1 cellular context compared by ENCODE assay signal in the genomic region with DNA sequence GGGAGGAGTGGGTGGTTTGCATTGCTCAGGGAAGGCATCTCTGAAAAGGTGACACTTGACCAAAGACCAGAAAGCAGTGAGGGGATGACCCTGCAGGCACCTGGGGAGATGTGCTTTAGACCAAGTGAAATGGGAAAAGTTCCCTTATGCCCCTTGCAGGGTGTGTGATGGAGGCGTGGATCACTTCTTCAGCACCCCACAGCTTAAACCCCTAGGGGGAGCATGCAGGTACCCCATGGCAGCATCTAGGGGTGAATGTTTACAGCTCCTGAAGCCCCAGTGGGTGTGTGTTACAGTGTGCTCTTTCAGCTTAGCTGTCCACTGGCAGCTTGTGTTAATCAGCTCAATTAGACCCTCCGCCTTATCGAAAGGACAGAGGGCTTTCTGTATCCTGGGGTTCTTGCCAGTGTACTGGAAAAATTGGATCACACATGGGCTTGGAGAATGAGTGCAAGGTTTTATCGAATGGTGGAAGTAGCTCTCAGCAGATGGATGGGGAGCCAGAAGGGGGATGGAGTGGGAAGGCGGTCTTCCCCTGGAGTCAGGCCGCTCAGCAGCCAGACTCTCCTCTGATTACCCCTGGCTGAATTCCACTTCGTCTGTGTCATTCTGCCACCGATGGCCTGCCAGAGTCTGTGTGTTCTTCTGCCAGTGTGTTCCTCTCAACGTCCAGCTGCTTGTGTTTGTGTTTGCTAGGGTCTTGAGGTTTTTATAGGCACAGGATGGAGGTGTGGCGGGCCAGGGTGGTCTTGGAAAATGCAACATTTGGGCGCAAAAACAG.
TF ChIP-seq lines count a peak whose summit lies in the region.

No MANE protein-coding gene starts in this region.

TF ChIP-seq in HepG2, 621 proteins besides CTCF, POLR2A, EP300 and RAD21:
- TF ChIP-seq ZNF501 (CRISPR knock-in tag; IDR thresholded peaks at IDR 0.05) = no peak
- TF ChIP-seq ZFP36L2 (CRISPR knock-in tag; IDR thresholded peaks at IDR 0.05) = no peak
- no peak for TF ChIP-seq GLMP (CRISPR knock-in tag; IDR thresholded peaks at IDR 0.05; ENCODE audit: borderline replicate concordance)
- TF ChIP-seq HIVEP1 (CRISPR knock-in tag; IDR thresholded peaks at IDR 0.05) = no peak
- TF ChIP-seq ZNF430 (CRISPR knock-in tag; IDR thresholded peaks at IDR 0.05) = no peak
- TF ChIP-seq FOSL2 (CRISPR knock-in tag; IDR thresholded peaks at IDR 0.05) = no peak
- TF ChIP-seq SKI (IDR thresholded peaks at IDR 0.05; ENCODE audit: partially characterized antibody) = no peak
- no peak for TF ChIP-seq ARID5B (CRISPR knock-in tag; IDR thresholded peaks at IDR 0.05)
- no peak for TF ChIP-seq HOXA5 (CRISPR knock-in tag; IDR thresholded peaks at IDR 0.05)
- TF ChIP-seq CREM (IDR thresholded peaks at IDR 0.05) = no peak
- TF ChIP-seq CREM (CRISPR knock-in tag; IDR thresholded peaks at IDR 0.05) = no peak
- no peak for TF ChIP-seq ZNF451 (CRISPR knock-in tag; IDR thresholded peaks at IDR 0.05)
- no peak for TF ChIP-seq ZNF616 (CRISPR knock-in tag; IDR thresholded peaks at IDR 0.05; ENCODE audit: low read depth)
- TF ChIP-seq PAF1 (CRISPR knock-in tag; IDR thresholded peaks at IDR 0.05) = no peak
- TF ChIP-seq ATF7-NPFF (CRISPR knock-in tag; IDR thresholded peaks at IDR 0.05; ENCODE audit: low read depth) = no peak
- no peak for TF ChIP-seq RCOR2 (CRISPR knock-in tag; IDR thresholded peaks at IDR 0.05)
- TF ChIP-seq, protein P1, sequence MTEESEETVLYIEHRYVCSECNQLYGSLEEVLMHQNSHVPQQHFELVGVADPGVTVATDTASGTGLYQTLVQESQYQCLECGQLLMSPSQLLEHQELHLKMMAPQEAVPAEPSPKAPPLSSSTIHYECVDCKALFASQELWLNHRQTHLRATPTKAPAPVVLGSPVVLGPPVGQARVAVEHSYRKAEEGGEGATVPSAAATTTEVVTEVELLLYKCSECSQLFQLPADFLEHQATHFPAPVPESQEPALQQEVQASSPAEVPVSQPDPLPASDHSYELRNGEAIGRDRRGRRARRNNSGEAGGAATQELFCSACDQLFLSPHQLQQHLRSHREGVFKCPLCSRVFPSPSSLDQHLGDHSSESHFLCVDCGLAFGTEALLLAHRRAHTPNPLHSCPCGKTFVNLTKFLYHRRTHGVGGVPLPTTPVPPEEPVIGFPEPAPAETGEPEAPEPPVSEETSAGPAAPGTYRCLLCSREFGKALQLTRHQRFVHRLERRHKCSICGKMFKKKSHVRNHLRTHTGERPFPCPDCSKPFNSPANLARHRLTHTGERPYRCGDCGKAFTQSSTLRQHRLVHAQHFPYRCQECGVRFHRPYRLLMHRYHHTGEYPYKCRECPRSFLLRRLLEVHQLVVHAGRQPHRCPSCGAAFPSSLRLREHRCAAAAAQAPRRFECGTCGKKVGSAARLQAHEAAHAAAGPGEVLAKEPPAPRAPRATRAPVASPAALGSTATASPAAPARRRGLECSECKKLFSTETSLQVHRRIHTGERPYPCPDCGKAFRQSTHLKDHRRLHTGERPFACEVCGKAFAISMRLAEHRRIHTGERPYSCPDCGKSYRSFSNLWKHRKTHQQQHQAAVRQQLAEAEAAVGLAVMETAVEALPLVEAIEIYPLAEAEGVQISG (CRISPR knock-in tag; IDR thresholded peaks at IDR 0.05) = no peak
- TF ChIP-seq ZKSCAN8 (CRISPR knock-in tag; IDR thresholded peaks at IDR 0.05; ENCODE audit: borderline replicate concordance) = no peak
- no peak for TF ChIP-seq GMEB1 (CRISPR knock-in tag; IDR thresholded peaks at IDR 0.05; ENCODE audit: borderline replicate concordance)
- TF ChIP-seq EEA1 (CRISPR knock-in tag; IDR thresholded peaks at IDR 0.05; ENCODE audit: borderline replicate concordance) = no peak
